Comparison of ENCODE assay signal across 20 cellular contexts in the genomic region with DNA sequence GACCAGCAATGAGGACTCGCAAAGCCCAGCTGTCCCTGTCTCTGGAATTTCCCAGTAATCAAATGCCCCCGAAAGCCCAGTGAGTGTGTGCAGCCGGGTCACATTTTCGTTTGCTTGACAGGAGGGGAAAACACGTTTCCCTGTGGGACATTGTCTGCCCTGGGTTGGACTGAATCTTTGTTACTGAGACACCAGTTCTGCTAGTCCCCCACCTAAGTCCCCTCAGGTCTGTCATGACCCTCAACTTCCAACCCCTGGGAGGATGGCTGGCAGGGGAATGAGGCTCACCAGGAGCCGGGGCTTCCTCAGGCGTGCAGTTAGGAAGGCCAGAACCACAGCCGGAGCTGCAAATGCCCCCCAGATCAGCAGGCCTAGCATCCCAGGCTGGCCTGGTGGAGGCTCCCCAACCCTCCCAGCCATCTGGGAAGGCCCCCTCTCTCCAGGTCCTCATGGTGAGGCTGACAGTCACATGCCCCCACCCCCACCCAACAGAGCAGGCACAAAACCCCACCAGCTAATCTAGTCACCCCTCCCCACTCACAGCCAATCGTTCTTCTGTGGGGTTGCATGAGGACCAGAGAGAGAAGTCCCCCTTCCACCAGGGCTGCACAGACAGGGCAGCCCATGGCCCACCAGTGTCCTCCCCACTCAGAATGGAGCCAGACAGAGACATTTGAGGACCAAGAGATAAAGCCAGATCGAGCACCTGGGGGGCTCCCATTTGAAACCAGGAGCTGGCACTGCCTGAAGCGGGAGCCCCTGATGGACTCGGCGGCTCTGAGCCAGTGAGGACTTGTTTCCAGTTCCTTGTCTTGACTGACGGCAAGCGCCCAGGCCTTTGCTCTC. TPM values are rescaled to one million over a fixed set of nuclear protein-coding genes. Genes with fewer than 3 reads are reported as not detected.
DNase-seq lines count a peak whose midpoint lies in the region; ATAC-seq, FAIRE-seq and TF ChIP-seq lines count a peak whose summit lies in the region.
"Had no signal": no experiment of that assay in that cellular context is flagged by ENCODE, and none has a peak within 500 bp of the region (broad histone marks: within the 10 kb centered on the region; RNA-seq: fewer than 3 reads in every experiment).

No MANE protein-coding gene starts in this region.

- peak overlapping the region; percentile 62 for H3K27ac Mint-ChIP-seq in astrocyte (ENCODE audit: unreplicated experiment)
- H3K27ac Mint-ChIP-seq: CD8-positive, alpha-beta memory T cell had no signal

- H3K4me3 Mint-ChIP-seq in astrocyte (ENCODE audit: unreplicated experiment), result no peak overlapping the region
- H3K4me3 Mint-ChIP-seq: CD8-positive, alpha-beta memory T cell; HFFc6 had no signal

- peak overlapping the region; percentile 98 for H3K27ac ChIP-seq in RWPE1
- H3K27ac ChIP-seq in astrocyte (ENCODE audit: low read depth, low read length), result no peak overlapping the region
- no peak overlapping the region for H3K27ac ChIP-seq in lung (ENCODE audit: low read depth in 1 of 2, low read length in 1 of 2)
- H3K27ac ChIP-seq: KMS-11 had no signal

- H3K4me2 ChIP-seq in astrocyte (ENCODE audit: low read length), result no peak overlapping the region
- H3K4me2 ChIP-seq: KMS-11 had no signal

- H3K4me3 ChIP-seq in astrocyte (ENCODE audit: insufficient read depth, low read depth, low read length), result no peak overlapping the region
- H3K4me3 ChIP-seq in lung, result no peak overlapping the region
- H3K4me3 ChIP-seq in HAP-1, result no peak overlapping the region

- no peaks in the 10 kb centered on the region for H3K9me3 ChIP-seq in astrocyte (ENCODE audit: insufficient read depth, low read depth, low read length)
- peaks cover 0 to 2% of the 10 kb centered on the region in 2 donors for H3K9me3 ChIP-seq in lung (ENCODE audit: control insufficient read depth in 2 of 2, insufficient read depth in 1 of 2, low read length in 1 of 2)
- no peaks in the 10 kb centered on the region for H3K9me3 ChIP-seq in HAP-1

- H3K36me3 Mint-ChIP-seq in astrocyte (ENCODE audit: low read depth, unreplicated experiment), result no peaks in the 10 kb centered on the region
- H3K36me3 Mint-ChIP-seq: CD8-positive, alpha-beta memory T cell had no signal

- DNase-seq in RWPE1 (ENCODE audit: low spot score) (no peak), astrocyte (ENCODE audit: low read depth) (no peak), lung (ENCODE audit: low spot score) (peak; percentile 7), posterior vena cava (ENCODE audit: low spot score) (peak; percentile 36), hepatic stellate cell (ENCODE audit: low spot score) (no peak), NCI-H510A treated with DMSO at 0.1 percent for 48 hours (lab: John Stamatoyannopoulos, UW) (no peak), RPMI8226 (no peak), HAP-1 (ENCODE audit: low spot score in 2 of 2) (no peak)
- DNase-seq: C1 segment of cervical spinal cord; CD8-positive, alpha-beta memory T cell; HFFc6; NCI-H1048; NCI-H1436; NCI-H2029; NCI-H345; NCI-H526 had no signal

- H4K20me1 ChIP-seq in astrocyte (ENCODE audit: insufficient read depth, low read length), result no peaks in the 10 kb centered on the region

- H3K4me1 ChIP-seq in astrocyte (ENCODE audit: insufficient read depth, low read length) (peaks cover 24% of the 10 kb centered on the region), lung (ENCODE audit: control insufficient read depth in 2 of 2, insufficient read depth in 2 of 2, low read length in 2 of 2) (peaks cover 0 to 2% of the 10 kb centered on the region in 2 donors), HAP-1 (no peaks in the 10 kb centered on the region)

- WGBS in lung, 2 donors, result 91 to 92% methylated on average over 15 of the region's 15 CpGs

- POLR2A ChIA-PET in RWPE1 (lab: Yijun Ruan, JAX; ENCODE audit: low non-redundant PET), result no interaction called here

- no peak for TF ChIP-seq CTCF in RWPE1 (conservative IDR thresholded peaks at IDR 0.05; ENCODE audit: low read depth)
- no peak for TF ChIP-seq CTCF in astrocyte (IDR thresholded peaks at IDR 0.05; ENCODE audit: insufficient read depth, low read depth, low read length)
- TF ChIP-seq CTCF in lung (IDR thresholded peaks at IDR 0.05; ENCODE audit: control extremely low read depth, extremely low read depth), result no peak

- no peaks in the 10 kb centered on the region for H3K79me2 ChIP-seq in astrocyte (ENCODE audit: insufficient read depth, low read length)

- H3K27me3 Mint-ChIP-seq in astrocyte (ENCODE audit: low read depth, unreplicated experiment), result peaks cover 9% of the 10 kb centered on the region

- in situ Hi-C loops in HAP-1 (cut with MboI; ENCODE audit: low sequenced_read_pairs), result no loop called here

- FAIRE-seq in astrocyte (lab: Jason Lieb, UNC), result no peak
- FAIRE-seq: GM12892, GM18507 had no signal

- H3K27me3 ChIP-seq in astrocyte (ENCODE audit: insufficient read depth, low read length) (no peaks in the 10 kb centered on the region), lung (ENCODE audit: control insufficient read depth, insufficient read depth) (no peaks in the 10 kb centered on the region), HAP-1 (ENCODE audit: low read depth) (no peaks in the 10 kb centered on the region)

- CTCF ChIA-PET in RWPE1 (lab: Yijun Ruan, JAX), result interaction anchor here (0.5 to 0.7 kb wide), 2 partner anchors 243 to 270 kb away, joined by 3 read pairs; no protein-coding TSS in a partner anchor

- no peak for ATAC-seq in lung (ENCODE audit: insufficient read depth, low FRiP score)
- ATAC-seq: PC-3 had no signal

- no peak overlapping the region for H2AFZ ChIP-seq in astrocyte (ENCODE audit: low read depth, low read length)

- H3K9ac ChIP-seq in astrocyte (ENCODE audit: low read length), result no peak overlapping the region
- H3K9ac ChIP-seq: KMS-11 had no signal

- intact Hi-C loops in posterior vena cava (cut with DNase I), result no loop called here

- peaks cover 27% of the 10 kb centered on the region for H3K4me1 Mint-ChIP-seq in astrocyte (ENCODE audit: low read depth, unreplicated experiment)
- H3K4me1 Mint-ChIP-seq: CD8-positive, alpha-beta memory T cell had no signal

- no peaks in the 10 kb centered on the region for H3K36me3 ChIP-seq in astrocyte (ENCODE audit: insufficient read depth, low read length)
- H3K36me3 ChIP-seq in lung (ENCODE audit: control insufficient read depth in 2 of 2, insufficient read depth in 2 of 2, low read length in 2 of 2), result no peaks in the 10 kb centered on the region
- H3K36me3 ChIP-seq in HAP-1 (replicated peaks), result no peaks in the 10 kb centered on the region

- peaks cover 1% of the 10 kb centered on the region for H3K9me3 Mint-ChIP-seq in astrocyte (ENCODE audit: unreplicated experiment)
- H3K9me3 Mint-ChIP-seq: HFFc6 had no signal

RNA-seq across cellular contexts. Expression of a gene that starts 33.6 kb away (rescaled TPM):
- total RNA-seq in astrocyte, result 0.77 and 1.2 TPM in 2 replicates
- total RNA-seq in lung, result 1 to 10 TPM; 2.6 to 4.7 TPM
- polyA plus RNA-seq in lung, result 1 to 10 TPM; 1.1 to 2.2 TPM
- 1 to 10 TPM; 5.0 to 5.1 TPM for total RNA-seq in posterior vena cava
- total RNA-seq: CD8-positive, alpha-beta memory T cell had no signal
- polyA plus RNA-seq: CD8-positive, alpha-beta memory T cell had no signal

Comparison
In these comparisons a context has a peak if more than half of its experiments do, and no peak if none do; other contexts are left out.
1. DNase-seq: peak in lung (single experiment) and posterior vena cava (single experiment); none in RWPE1 (single experiment), astrocyte (single experiment), hepatic stellate cell (single experiment), NCI-H510A treated with DMSO at 0.1 percent for 48 hours (single experiment), RPMI8226 (single experiment) and HAP-1 (0 of 2).